ENCODE assay signal across 8 cellular contexts in the genomic region with DNA sequence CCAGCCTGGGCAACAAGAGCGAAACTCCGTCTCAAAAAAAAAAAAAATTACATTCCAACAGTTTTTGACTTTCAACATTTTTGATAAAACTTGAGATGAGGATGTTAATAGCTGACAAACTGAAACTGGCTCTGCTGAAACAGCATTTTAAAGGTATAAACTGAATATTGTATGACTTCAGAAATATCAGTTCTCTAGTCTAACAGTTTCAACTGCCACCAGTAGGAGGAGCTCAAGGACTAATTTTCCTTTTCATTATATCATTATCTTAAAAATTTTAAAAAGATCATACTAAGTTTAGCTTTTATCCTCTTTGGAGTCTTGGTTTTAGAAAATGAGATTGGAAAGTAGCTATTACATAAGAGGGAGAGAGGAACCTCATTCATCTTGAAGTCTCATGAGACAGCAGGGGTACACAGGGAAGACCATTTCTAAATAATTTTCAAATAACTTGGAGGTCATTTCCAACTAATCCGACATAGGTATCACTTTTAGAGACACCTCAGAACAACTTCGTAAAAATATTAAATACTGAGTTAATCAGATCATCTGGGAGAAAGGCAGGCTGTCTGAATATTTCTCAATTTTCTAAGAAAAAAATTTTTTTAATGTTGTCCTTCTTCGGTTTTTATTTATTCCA. TPM values are rescaled to one million over a fixed set of nuclear protein-coding genes. Genes with fewer than 3 reads are reported as not detected.
DNase-seq lines count a peak whose midpoint lies in the region; ATAC-seq and TF ChIP-seq lines count a peak whose summit lies in the region.

No MANE protein-coding gene starts in this region.

- no peaks in the 10 kb centered on the region for H3K4me1 ChIP-seq in A673 (ENCODE audit: insufficient read depth, low read length, poor library complexity, severe bottlenecking)
- H3K4me1 ChIP-seq in DOHH2 (ENCODE audit: control insufficient read depth, low read length) = peaks cover 20% of the 10 kb centered on the region

- no peaks in the 10 kb centered on the region for H3K27me3 ChIP-seq in A673 (replicated peaks; ENCODE audit: insufficient read depth, low read depth, low read length, poor library complexity)
- no peaks in the 10 kb centered on the region for H3K27me3 ChIP-seq in DOHH2 (ENCODE audit: control insufficient read depth, low read length)

- H3K9me3 ChIP-seq in A673 (ENCODE audit: low read depth, low read length, poor library complexity, severe bottlenecking) (no peaks in the 10 kb centered on the region), DOHH2 (ENCODE audit: control insufficient read depth, insufficient read depth, low read length) (no peaks in the 10 kb centered on the region)

- H3K27ac ChIP-seq in A673 (ENCODE audit: low read depth, low read length, poor library complexity, severe bottlenecking) = no peak overlapping the region
- H3K27ac ChIP-seq in DOHH2 (ENCODE audit: low read depth, low read length) = peak overlapping the region; percentile 17

- H3K36me3 ChIP-seq in A673 (ENCODE audit: insufficient read depth, low read length, poor library complexity, severe bottlenecking) (no peaks in the 10 kb centered on the region), DOHH2 (ENCODE audit: control insufficient read depth, low read length) (peaks cover 59% of the 10 kb centered on the region)

- no peaks in the 10 kb centered on the region for H3K9me2 ChIP-seq in DOHH2 (replicated peaks; ENCODE audit: control insufficient read depth, low read length)

- intact Hi-C loops in A673 (cut with micrococcal nuclease; ENCODE audit: unreplicated experiment) = loop anchor here (2.0 to 10.0 kb wide), 2 partner anchors 471 to 1921 kb away; no protein-coding TSS in a partner anchor

- H3K4me3 ChIP-seq in A673 (ENCODE audit: low read depth, low read length, poor library complexity, severe bottlenecking) (no peak overlapping the region), DOHH2 (ENCODE audit: low read length) (no peak overlapping the region), fibroblast of mammary gland (ENCODE audit: control insufficient read depth, low read depth, low read length) (no peak overlapping the region)

- peaks cover 20% of the 10 kb centered on the region for H3F3A ChIP-seq in DOHH2 (ENCODE audit: control insufficient read depth, insufficient read depth)

- DNase-seq in A673 (ENCODE audit: low spot score) (peak; percentile 57), NCI-H1694 (lab: John Stamatoyannopoulos, UW) (peak; percentile 70), fibroblast of mammary gland (ENCODE audit: low read depth) (peak; percentile 59), putamen (ENCODE audit: low spot score) (peak; percentile 32)
- peak; percentile 38 to 68 for DNase-seq in activated CD4-positive, alpha-beta T cell treated with anti-CD3 and anti-CD28 coated beads for 4 hours

- no peaks in the 10 kb centered on the region for H4K20me1 ChIP-seq in DOHH2 (ENCODE audit: control insufficient read depth, insufficient read depth, low read depth, low read length)

- peak; percentile 82 for TF ChIP-seq CTCF in A673 (conservative IDR thresholded peaks at IDR 0.05; ENCODE audit: low read depth, low read length)
- TF ChIP-seq CTCF in DOHH2 (IDR thresholded peaks at IDR 0.05; ENCODE audit: low read depth, low read length, poor library complexity, severe bottlenecking) = peak; percentile 58
- TF ChIP-seq CTCF in fibroblast of mammary gland (conservative IDR thresholded peaks at IDR 0.05; ENCODE audit: control insufficient read depth, insufficient read depth, low read depth, low read length) = peak; percentile 72

- no peaks in the 10 kb centered on the region for H3K79me2 ChIP-seq in DOHH2 (ENCODE audit: control insufficient read depth, low read length)

- no TSS peak for BruUV-seq in A673 (replicated peaks; lab: Mats Ljungman, UMichigan)

- H3K4me2 ChIP-seq in DOHH2 (ENCODE audit: low read length) = no peak overlapping the region

- CTCF ChIA-PET in A673 (lab: Charles Lee) = interaction anchor here (0.5 to 1.4 kb wide), 14 partner anchors 9 to 992 kb away, joined by 3 to 13 read pairs (median 4); no protein-coding TSS in a partner anchor

- no peak for ATAC-seq in GM18868 (IDR thresholded peaks at IDR 0.05; ENCODE audit: unreplicated experiment)
- ATAC-seq in GM19467 (IDR thresholded peaks at IDR 0.05; ENCODE audit: unreplicated experiment) = no peak

- POLR2A ChIA-PET in A673 (lab: Charles Lee; ENCODE audit: low non-redundant PET) = interaction anchor here (0.7 kb wide), 1 partner anchor 99 kb away, joined by 3 read pairs; no protein-coding TSS in a partner anchor

RNA-seq across cellular contexts. Expression of a gene that starts 37.6 kb away (rescaled TPM):
- total RNA-seq in A673 (2021) = 101 and 111 TPM in 2 replicates
